Comparison of ENCODE assay signal across 35 cellular contexts in genomic region chr4:39922389-39922788, GRCh38.
"Had no signal": no experiment of that assay in that cellular context is flagged by ENCODE, and none has a peak within 500 bp of the region (broad histone marks: within the 10 kb centered on the region; RNA-seq: fewer than 3 reads in every experiment).

No MANE protein-coding gene starts in this region.

- H3K27me3 ChIP-seq: ascending aorta, brain microvascular endothelial cell, gastroesophageal sphincter, left lung, sigmoid colon, tibial artery, upper lobe of right lung had no signal

- H3K27ac Mint-ChIP-seq: activated naive CD8-positive, alpha-beta T cell treated with anti-CD3 and anti-CD28 coated beads, Interleukin-2, amount 10 ng/mL, durations not matched to agents 7 days and 5 days; activated T-cell treated with anti-CD3 and anti-CD28 coated beads, Interleukin-2, amount 50 U/mL, for 72 hours; natural killer cell treated with Interleukin-12 subunit alpha and Interleukin-12 subunit beta and Interleukin-15 and Interleukin-18, amount 100 ng/mL, for 72 hours; stimulated activated memory B cell treated with anti-CD40 and anti-IgM and Interleukin-4, amounts not matched to agents 10 μg/mL and 1 μg/mL and 100 μg/mL, for 72 hours; stimulated activated naive CD8-positive, alpha-beta T cell treated with anti-CD3 and anti-CD28 coated beads, Interleukin-15, amount 100 ng/mL, for 72 hours; T-helper 1 cell treated with Interleukin-12 subunit alpha and Interleukin-12 subunit beta and Interleukin-4 antibody, amounts not matched to agents 30 μg/mL and 1 μg/mL, for 36 hours had no signal

- H3K27ac ChIP-seq: ascending aorta, brain microvascular endothelial cell, gastroesophageal sphincter, left lung, lower lobe of right lung, sigmoid colon, tibial artery, upper lobe of right lung, VCaP had no signal

- DNase-seq: activated CD4-positive, alpha-beta T cell treated with anti-CD3 and anti-CD28 coated beads for 4 hours; activated CD4-positive, alpha-beta T cell treated with anti-CD3 and anti-CD28 coated beads, Interleukin-2, amount 50 U/mL, for 4 hours; activated effector memory CD4-positive, alpha-beta T cell treated with Interleukin-2 at 50 U/mL for 16 hours; activated naive CD4-positive, alpha-beta T cell treated with Interleukin-2 at 50 U/mL for 16 hours; activated naive CD8-positive, alpha-beta T cell treated with anti-CD3 and anti-CD28 coated beads, Interleukin-2, amount 10 ng/mL, durations not matched to agents 7 days and 5 days; activated T-cell treated with anti-CD3 and anti-CD28 coated beads for 4 hours; activated T-cell treated with anti-CD3 and anti-CD28 coated beads, Interleukin-2, amount 50 U/mL, for 72 hours; brain microvascular endothelial cell; cortex of kidney; effector memory CD8-positive, alpha-beta T cell; erythroblast; head of caudate nucleus; hypothalamus; immature natural killer cell; kidney; left lung; lower lobe of right lung; mesenchymal stem cell; retina; sigmoid colon; stimulated activated CD4-positive, alpha-beta T cell treated with anti-CD3 and anti-CD28 coated beads, Interleukin-1b, Interleukin-23, amount 100 ng/mL, for 48 hours; stimulated activated CD4-positive, alpha-beta T cell treated with anti-CD3 and anti-CD28 coated beads, Interleukin-4, amount 100 ng/mL, for 4 hours; stimulated activated CD8-positive, alpha-beta memory T cell treated with anti-CD3 and anti-CD28 coated beads, Interleukin-4, amount 100 ng/mL, for 48 hours; stimulated activated naive CD8-positive, alpha-beta T cell treated with anti-CD3 and anti-CD28 coated beads, Interleukin-15, amount 100 ng/mL, for 72 hours; T-helper 9 cell; tibial artery; upper lobe of right lung had no signal

- H3K27me3 Mint-ChIP-seq: activated naive CD8-positive, alpha-beta T cell treated with anti-CD3 and anti-CD28 coated beads, Interleukin-2, amount 10 ng/mL, durations not matched to agents 7 days and 5 days; effector memory CD8-positive, alpha-beta T cell; natural killer cell treated with Interleukin-12 subunit alpha and Interleukin-12 subunit beta and Interleukin-15 and Interleukin-18, amount 100 ng/mL, for 72 hours; stimulated activated memory B cell treated with anti-CD40 and anti-IgM and Interleukin-4, amounts not matched to agents 10 μg/mL and 1 μg/mL and 100 μg/mL, for 72 hours; stimulated activated naive CD8-positive, alpha-beta T cell treated with anti-CD3 and anti-CD28 coated beads, Interleukin-15, amount 100 ng/mL, for 72 hours had no signal

- H3K4me3 ChIP-seq: ascending aorta, gastroesophageal sphincter, left lung, lower lobe of right lung, sigmoid colon, smooth muscle cell, tibial artery, upper lobe of right lung had no signal

- H3K9me3 Mint-ChIP-seq: activated naive CD8-positive, alpha-beta T cell treated with anti-CD3 and anti-CD28 coated beads, Interleukin-2, amount 10 ng/mL, durations not matched to agents 7 days and 5 days; activated T-cell treated with anti-CD3 and anti-CD28 coated beads, Interleukin-2, amount 50 U/mL, for 72 hours; effector memory CD8-positive, alpha-beta T cell; immature natural killer cell; natural killer cell treated with Interleukin-12 subunit alpha and Interleukin-12 subunit beta and Interleukin-15 and Interleukin-18, amount 100 ng/mL, for 72 hours; stimulated activated memory B cell treated with anti-CD40 and anti-IgM and Interleukin-4, amounts not matched to agents 10 μg/mL and 1 μg/mL and 100 μg/mL, for 72 hours; stimulated activated naive CD8-positive, alpha-beta T cell treated with anti-CD3 and anti-CD28 coated beads, Interleukin-15, amount 100 ng/mL, for 72 hours; T-helper 1 cell treated with Interleukin-12 subunit alpha and Interleukin-12 subunit beta and Interleukin-4 antibody, amounts not matched to agents 30 μg/mL and 1 μg/mL, for 36 hours had no signal

- FAIRE-seq: kidney, TTC549 had no signal

- H3K4me2 ChIP-seq: smooth muscle cell had no signal

- H3K4me3 Mint-ChIP-seq: activated naive CD8-positive, alpha-beta T cell treated with anti-CD3 and anti-CD28 coated beads, Interleukin-2, amount 10 ng/mL, durations not matched to agents 7 days and 5 days; activated T-cell treated with anti-CD3 and anti-CD28 coated beads, Interleukin-2, amount 50 U/mL, for 72 hours; effector memory CD8-positive, alpha-beta T cell; immature natural killer cell; natural killer cell treated with Interleukin-12 subunit alpha and Interleukin-12 subunit beta and Interleukin-15 and Interleukin-18, amount 100 ng/mL, for 72 hours; stimulated activated memory B cell treated with anti-CD40 and anti-IgM and Interleukin-4, amounts not matched to agents 10 μg/mL and 1 μg/mL and 100 μg/mL, for 72 hours; stimulated activated naive CD8-positive, alpha-beta T cell treated with anti-CD3 and anti-CD28 coated beads, Interleukin-15, amount 100 ng/mL, for 72 hours; T-helper 1 cell treated with Interleukin-12 subunit alpha and Interleukin-12 subunit beta and Interleukin-4 antibody, amounts not matched to agents 30 μg/mL and 1 μg/mL, for 36 hours had no signal

- H3K4me1 Mint-ChIP-seq: activated naive CD8-positive, alpha-beta T cell treated with anti-CD3 and anti-CD28 coated beads, Interleukin-2, amount 10 ng/mL, durations not matched to agents 7 days and 5 days had no signal

- ATAC-seq: activated T-cell treated with anti-CD3 and anti-CD28 coated beads, Interleukin-2, amount 50 U/mL, for 72 hours; effector memory CD8-positive, alpha-beta T cell; gastroesophageal sphincter; left lung; lower lobe of right lung; natural killer cell treated with Interleukin-12 subunit alpha and Interleukin-12 subunit beta and Interleukin-15 and Interleukin-18, amount 100 ng/mL, for 72 hours; stimulated activated memory B cell treated with anti-CD40 and anti-IgM and Interleukin-4, amounts not matched to agents 10 μg/mL and 1 μg/mL and 100 μg/mL, for 72 hours; stimulated activated naive CD8-positive, alpha-beta T cell treated with anti-CD3 and anti-CD28 coated beads, Interleukin-15, amount 100 ng/mL, for 72 hours; upper lobe of right lung had no signal

- H3K9me3 ChIP-seq: ascending aorta, gastroesophageal sphincter, left lung, lower lobe of right lung, sigmoid colon, tibial artery, upper lobe of right lung had no signal

- H3K4me1 ChIP-seq: gastroesophageal sphincter, left lung, lower lobe of right lung, sigmoid colon, upper lobe of right lung had no signal
